In genomic region chr20:46226602-46227001, GRCh38 we compare ENCODE assay signal across 18 cellular contexts.
DNase-seq lines count a peak whose midpoint lies in the region; ATAC-seq and TF ChIP-seq lines count a peak whose summit lies in the region.
"Had no signal": no experiment of that assay in that cellular context is flagged by ENCODE, and none has a peak within 500 bp of the region (broad histone marks: within the 10 kb centered on the region; RNA-seq: fewer than 3 reads in every experiment).

No MANE protein-coding gene starts in this region.

- H3K9ac ChIP-seq in PC-3 (ENCODE audit: low read length), result no peak overlapping the region

- H3K27ac ChIP-seq in PC-3 (ENCODE audit: low read length), result no peak overlapping the region
- H3K27ac ChIP-seq: 22Rv1, adrenal gland, PC-9, right atrium auricular region, tibial artery had no signal

- H3K27ac Mint-ChIP-seq in activated CD8-positive, alpha-beta T cell treated with anti-CD3 and anti-CD28 coated beads for 36 hours, result no peak overlapping the region
- no peak overlapping the region for H3K27ac Mint-ChIP-seq in activated CD8-positive, alpha-beta T cell treated with anti-CD3 and anti-CD28 coated beads, Interleukin-2, amount 10 ng/mL, durations not matched to agents 7 days and 5 days

- H3K9me3 ChIP-seq in PC-3 (ENCODE audit: low read length), result no peaks in the 10 kb centered on the region
- H3K9me3 ChIP-seq: adrenal gland, right atrium auricular region, tibial artery had no signal

- ATAC-seq in activated CD8-positive, alpha-beta T cell treated with anti-CD3 and anti-CD28 coated beads for 36 hours, result no peak
- no peak for ATAC-seq in activated CD8-positive, alpha-beta T cell treated with anti-CD3 and anti-CD28 coated beads, Interleukin-2, amount 10 ng/mL, durations not matched to agents 7 days and 5 days
- peak; percentile 64 for ATAC-seq in PC-3
- ATAC-seq in sciatic nerve, result no peak
- no peak for ATAC-seq in HG03175 (IDR thresholded peaks at IDR 0.05; ENCODE audit: unreplicated experiment)

- no peak for TF ChIP-seq CTCF in activated CD8-positive, alpha-beta T cell treated with anti-CD3 and anti-CD28 coated beads for 36 hours (IDR thresholded peaks at IDR 0.05)
- no peak for TF ChIP-seq CTCF in PC-3 (conservative IDR thresholded peaks at IDR 0.05; ENCODE audit: low read depth, low read length)
- TF ChIP-seq CTCF in choroid plexus epithelial cell (conservative IDR thresholded peaks at IDR 0.05; ENCODE audit: low read depth, low read length), result no peak

- H3K4me1 ChIP-seq in PC-3 (ENCODE audit: insufficient read depth, low read length), result 0 out of 2 replicates have a peak, but pooled peaks cover 5% of the 10 kb centered on the region
- H3K4me1 ChIP-seq: adrenal gland had no signal

- no peaks in the 10 kb centered on the region for H3K36me3 ChIP-seq in PC-3 (ENCODE audit: low read depth, low read length)
- H3K36me3 ChIP-seq: adrenal gland, right atrium auricular region, tibial artery had no signal

- BruUV-seq in PC-3 (replicated peaks; lab: Mats Ljungman, UMichigan), result no TSS peak

- peak; percentile 11 for DNase-seq in activated CD8-positive, alpha-beta T cell treated with anti-CD3 and anti-CD28 coated beads for 36 hours
- no peak for DNase-seq in activated CD8-positive, alpha-beta T cell treated with anti-CD3 and anti-CD28 coated beads, Interleukin-2, amount 10 ng/mL, durations not matched to agents 7 days and 5 days
- DNase-seq in PC-3 (peak; percentile 70), choroid plexus epithelial cell (ENCODE audit: low read depth) (peak; percentile 61), sciatic nerve (ENCODE audit: low spot score) (no peak)
- DNase-seq in stimulated activated CD8-positive, alpha-beta memory T cell treated with anti-CD3 and anti-CD28 coated beads, Interleukin-4, amount 100 ng/mL, for 48 hours, result peak; percentile 25
- no peak for DNase-seq in activated CD8-positive, alpha-beta memory T cell treated with anti-CD3 and anti-CD28 coated beads for 24 hours
- DNase-seq: activated CD4-positive, alpha-beta T cell treated with anti-CD3 and anti-CD28 coated beads for 1 hour; cerebellar nuclear complex; NCI-H1930; NCI-H345; PC-9; stimulated activated naive CD4-positive, alpha-beta T cell; tibial artery had no signal

- no peaks in the 10 kb centered on the region for H3K9me2 ChIP-seq in PC-3 (replicated peaks; ENCODE audit: low read length)

- CTCF ChIA-PET in activated CD8-positive, alpha-beta T cell treated with anti-CD3 and anti-CD28 coated beads for 36 hours (lab: Charles Lee), result no interaction called here
- CTCF ChIA-PET in activated CD8-positive, alpha-beta T cell treated with anti-CD3 and anti-CD28 coated beads, Interleukin-2, amount 10 ng/mL, durations not matched to agents 7 days and 5 days (lab: Charles Lee), result no interaction called here
- CTCF ChIA-PET in PC-3 (lab: Charles Lee), result no interaction called here

- no peaks in the 10 kb centered on the region for H3F3A ChIP-seq in PC-3 (ENCODE audit: low read length, unreplicated experiment)

- no peaks in the 10 kb centered on the region for H4K20me1 ChIP-seq in PC-3 (ENCODE audit: low read length)

- H3K9me3 Mint-ChIP-seq in activated CD8-positive, alpha-beta T cell treated with anti-CD3 and anti-CD28 coated beads for 36 hours, result no peaks in the 10 kb centered on the region
- H3K9me3 Mint-ChIP-seq in activated CD8-positive, alpha-beta T cell treated with anti-CD3 and anti-CD28 coated beads, Interleukin-2, amount 10 ng/mL, durations not matched to agents 7 days and 5 days (ENCODE audit: insufficient read depth), result no peaks in the 10 kb centered on the region

- no peak overlapping the region for H2AFZ ChIP-seq in PC-3 (ENCODE audit: low read length)
- H2AFZ ChIP-seq: PC-9 had no signal

- H3K4me2 ChIP-seq in PC-3 (ENCODE audit: low read length), result no peak overlapping the region
- H3K4me2 ChIP-seq: PC-9 had no signal

- intact Hi-C loops in activated CD8-positive, alpha-beta T cell treated with anti-CD3 and anti-CD28 coated beads for 36 hours (cut with micrococcal nuclease), result no loop called here
- intact Hi-C loops in PC-3 (cut with micrococcal nuclease), result no loop called here
- intact Hi-C loops in sciatic nerve (cut with DNase I), result no loop called here

- H3K36me3 Mint-ChIP-seq in activated CD8-positive, alpha-beta T cell treated with anti-CD3 and anti-CD28 coated beads for 36 hours (ENCODE audit: low read depth), result no peaks in the 10 kb centered on the region
- no peaks in the 10 kb centered on the region for H3K36me3 Mint-ChIP-seq in activated CD8-positive, alpha-beta T cell treated with anti-CD3 and anti-CD28 coated beads, Interleukin-2, amount 10 ng/mL, durations not matched to agents 7 days and 5 days (ENCODE audit: low read depth)

- peaks cover 21% of the 10 kb centered on the region for H3K27me3 Mint-ChIP-seq in activated CD8-positive, alpha-beta T cell treated with anti-CD3 and anti-CD28 coated beads for 36 hours
- H3K27me3 Mint-ChIP-seq in activated CD8-positive, alpha-beta T cell treated with anti-CD3 and anti-CD28 coated beads, Interleukin-2, amount 10 ng/mL, durations not matched to agents 7 days and 5 days (ENCODE audit: low read depth), result peaks cover 11% of the 10 kb centered on the region

- no peaks in the 10 kb centered on the region for H3K79me2 ChIP-seq in PC-3 (ENCODE audit: low read length)

- no peaks in the 10 kb centered on the region for H3K4me1 Mint-ChIP-seq in activated CD8-positive, alpha-beta T cell treated with anti-CD3 and anti-CD28 coated beads for 36 hours (ENCODE audit: low read depth)
- H3K4me1 Mint-ChIP-seq in activated CD8-positive, alpha-beta T cell treated with anti-CD3 and anti-CD28 coated beads, Interleukin-2, amount 10 ng/mL, durations not matched to agents 7 days and 5 days (ENCODE audit: low read depth), result no peaks in the 10 kb centered on the region

- no peak overlapping the region for H3K4me3 ChIP-seq in PC-3 (ENCODE audit: low read length)
- no peak overlapping the region for H3K4me3 ChIP-seq in choroid plexus epithelial cell (ENCODE audit: low read depth, low read length)
- H3K4me3 ChIP-seq: adrenal gland, PC-9, right atrium auricular region, tibial artery had no signal

- H3K27me3 ChIP-seq in PC-3 (ENCODE audit: low read length), result peaks cover 34% of the 10 kb centered on the region
- H3K27me3 ChIP-seq: adrenal gland, right atrium auricular region had no signal

- POLR2A ChIA-PET in activated CD8-positive, alpha-beta T cell treated with anti-CD3 and anti-CD28 coated beads for 36 hours (lab: Charles Lee), result no interaction called here
- POLR2A ChIA-PET in activated CD8-positive, alpha-beta T cell treated with anti-CD3 and anti-CD28 coated beads, Interleukin-2, amount 10 ng/mL, durations not matched to agents 7 days and 5 days (lab: Charles Lee), result no interaction called here
- POLR2A ChIA-PET in PC-3 (lab: Charles Lee; ENCODE audit: unreplicated experiment), result no interaction called here

- H3K4me3 Mint-ChIP-seq in activated CD8-positive, alpha-beta T cell treated with anti-CD3 and anti-CD28 coated beads for 36 hours, result no peak overlapping the region
- H3K4me3 Mint-ChIP-seq in activated CD8-positive, alpha-beta T cell treated with anti-CD3 and anti-CD28 coated beads, Interleukin-2, amount 10 ng/mL, durations not matched to agents 7 days and 5 days, result no peak overlapping the region

Comparison
In these comparisons a context has a peak if more than half of its experiments do, and no peak if none do; other contexts are left out.
1. DNase-seq: peak in activated CD8-positive, alpha-beta T cell treated with anti-CD3 and anti-CD28 coated beads for 36 hours (single experiment), PC-3 (single experiment), choroid plexus epithelial cell (single experiment) and stimulated activated CD8-positive, alpha-beta memory T cell treated with anti-CD3 and anti-CD28 coated beads, Interleukin-4, amount 100 ng/mL, for 48 hours (single experiment); none in activated CD8-positive, alpha-beta T cell treated with anti-CD3 and anti-CD28 coated beads, Interleukin-2, amount 10 ng/mL, durations not matched to agents 7 days and 5 days (single experiment), activated CD8-positive, alpha-beta memory T cell treated with anti-CD3 and anti-CD28 coated beads for 24 hours (single experiment) and sciatic nerve (single experiment).